In genomic region chr20:14223806-14224205, GRCh38 we compare ENCODE assay signal across 1 cellular context.
TF ChIP-seq lines count a peak whose summit lies in the region.

No MANE protein-coding gene starts in this region.

TF ChIP-seq in HepG2, 621 proteins besides CTCF, POLR2A, EP300 and RAD21:
- TF ChIP-seq PBX2 (CRISPR knock-in tag; IDR thresholded peaks at IDR 0.05) = no peak
- TF ChIP-seq MZF1 (CRISPR knock-in tag; IDR thresholded peaks at IDR 0.05; ENCODE audit: borderline replicate concordance) = no peak
- TF ChIP-seq MBD4 (IDR thresholded peaks at IDR 0.05; ENCODE audit: borderline replicate concordance, low read length) = no peak
- TF ChIP-seq ZFY (CRISPR knock-in tag; IDR thresholded peaks at IDR 0.05) = no peak
- TF ChIP-seq ZFP82 (CRISPR knock-in tag; IDR thresholded peaks at IDR 0.05; ENCODE audit: borderline replicate concordance) = no peak
- no peak for TF ChIP-seq PHF5A (CRISPR knock-in tag; IDR thresholded peaks at IDR 0.05; ENCODE audit: low read depth, unreplicated experiment)
- TF ChIP-seq, protein P1, sequence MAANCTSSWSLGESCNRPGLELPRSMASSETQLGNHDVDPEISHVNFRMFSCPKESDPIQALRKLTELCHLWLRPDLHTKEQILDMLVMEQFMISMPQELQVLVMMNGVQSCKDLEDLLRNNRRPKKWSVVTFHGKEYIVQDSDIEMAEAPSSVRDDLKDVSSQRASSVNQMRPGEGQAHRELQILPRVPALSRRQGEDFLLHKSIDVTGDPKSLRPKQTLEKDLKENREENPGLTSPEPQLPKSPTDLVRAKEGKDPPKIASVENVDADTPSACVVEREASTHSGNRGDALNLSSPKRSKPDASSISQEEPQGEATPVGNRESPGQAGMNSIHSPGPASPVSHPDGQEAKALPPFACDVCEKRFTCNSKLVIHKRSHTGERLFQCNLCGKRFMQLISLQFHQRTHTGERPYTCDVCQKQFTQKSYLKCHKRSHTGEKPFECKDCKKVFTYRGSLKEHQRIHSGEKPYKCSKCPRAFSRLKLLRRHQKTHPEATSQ (CRISPR knock-in tag; IDR thresholded peaks at IDR 0.05; ENCODE audit: borderline replicate concordance) = no peak
- no peak for TF ChIP-seq BORCS8-MEF2B (CRISPR knock-in tag; IDR thresholded peaks at IDR 0.05)
- no peak for TF ChIP-seq POGK (CRISPR knock-in tag; conservative IDR thresholded peaks at IDR 0.05)
- TF ChIP-seq ZBTB42 (CRISPR knock-in tag; IDR thresholded peaks at IDR 0.05) = no peak
- no peak for TF ChIP-seq CBFB (CRISPR knock-in tag; IDR thresholded peaks at IDR 0.05)
- no peak for TF ChIP-seq GMEB1 (CRISPR knock-in tag; IDR thresholded peaks at IDR 0.05; ENCODE audit: borderline replicate concordance)
- TF ChIP-seq PHF20 (CRISPR knock-in tag; IDR thresholded peaks at IDR 0.05) = no peak
- TF ChIP-seq HDAC6 (IDR thresholded peaks at IDR 0.05; ENCODE audit: low read depth, low read length) = no peak
- no peak for TF ChIP-seq NFATC3 (CRISPR knock-in tag; IDR thresholded peaks at IDR 0.05)
- TF ChIP-seq ZNF788 (CRISPR knock-in tag; IDR thresholded peaks at IDR 0.05; ENCODE audit: borderline replicate concordance) = no peak
